8 cellular contexts compared by ENCODE assay signal in the genomic region with DNA sequence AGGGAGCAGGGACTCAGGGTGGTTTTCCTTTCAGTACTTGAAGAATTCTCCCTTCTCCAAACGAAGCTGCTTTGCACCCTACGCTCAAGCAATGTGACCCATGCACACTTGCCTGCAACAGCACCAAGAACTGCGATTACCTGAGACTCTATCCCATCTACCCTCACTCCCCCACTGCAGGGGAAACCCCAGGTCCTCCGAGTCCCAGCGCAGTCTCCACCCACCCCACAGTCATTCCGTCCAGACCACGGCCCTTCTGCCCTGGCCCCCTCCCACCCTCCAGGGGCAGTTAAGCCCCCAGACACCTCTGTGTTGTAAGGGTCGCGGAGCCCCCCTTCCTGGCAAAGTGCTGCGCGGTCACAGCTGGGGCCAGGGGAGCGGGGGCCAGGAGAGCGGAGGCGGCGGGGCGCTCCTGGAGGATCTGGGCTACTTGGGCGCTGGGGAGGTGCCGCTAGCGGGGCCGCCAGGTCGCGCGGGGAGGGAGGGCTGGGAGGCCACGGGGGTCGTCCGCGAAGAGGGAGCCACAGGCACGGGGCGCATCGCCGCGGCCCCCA. TPM values are rescaled to one million over a fixed set of nuclear protein-coding genes. Genes with fewer than 3 reads are reported as not detected.
DNase-seq lines count a peak whose midpoint lies in the region; ATAC-seq and TF ChIP-seq lines count a peak whose summit lies in the region.
"Not testable (repeated sequence)": the region's sequence is repeated elsewhere in the genome, so short reads cannot be mapped to it uniquely, and the experiment has no call there.

No MANE protein-coding gene starts in this region.

- peak overlapping the region in 5 of 7 donors; percentile 83 to 91 (median 89) for H3K27ac Mint-ChIP-seq in CD4-positive, alpha-beta memory T cell
- H3K27ac Mint-ChIP-seq in WTC11, natural killer cell: not testable (repeated sequence)

- CTCF ChIA-PET in CD4-positive, alpha-beta memory T cell (lab: Charles Lee; ENCODE audit: partially characterized antibody) = interaction anchor here (0.9 to 2.2 kb wide), 2 partner anchors 26 to 77 kb away, joined by 4 to 8 read pairs; no protein-coding TSS in a partner anchor
- CTCF ChIA-PET in WTC11 (lab: Charles Lee) = interaction anchor here (0.9 to 2.1 kb wide), 3 partner anchors 10 to 177 kb away, joined by 3 to 6 read pairs (median 4); no protein-coding TSS in a partner anchor

- H3K36me3 ChIP-seq in CD4-positive, alpha-beta memory T cell (ENCODE audit: insufficient read depth, low read length); breast epithelium; left ventricle myocardium inferior: not testable (repeated sequence)

- peak in 1 of 5 donors; percentile 36 for DNase-seq in CD4-positive, alpha-beta memory T cell
- DNase-seq in WTC11 (ENCODE audit: low spot score); left ventricle myocardium inferior; natural killer cell: not testable (repeated sequence)
- peak in 1 of 2 donors; percentile 46 for DNase-seq in breast epithelium (ENCODE audit: low spot score in 2 of 2)
- peak in 4 of 6 experiments; percentile 10 to 28 (median 24) for DNase-seq in stimulated activated naive CD4-positive, alpha-beta T cell (lab: John Stamatoyannopoulos, UW)

- TF ChIP-seq POLR2A in breast epithelium (IDR thresholded peaks at IDR 0.05) = not testable (repeated sequence)

- H3K9me3 ChIP-seq in CD4-positive, alpha-beta memory T cell (ENCODE audit: control insufficient read depth in 1 of 2, low read length in 2 of 2); breast epithelium; left ventricle myocardium inferior (replicated peaks): not testable (repeated sequence)

- intact Hi-C loops in CD4-positive, alpha-beta memory T cell (cut with micrococcal nuclease) = loop anchor here (5.0 kb wide), 1 partner anchor 74 kb away; the partner anchor contains the start of gene NCOA4
- intact Hi-C loops in breast epithelium (cut with DNase I; ENCODE audit: low total_unique reads); natural killer cell (cut with micrococcal nuclease): not testable (repeated sequence)
- intact Hi-C loops in left ventricle myocardium inferior (cut with micrococcal nuclease) = loop anchor here (5.0 kb wide), 1 partner anchor 176 kb away; no protein-coding TSS in a partner anchor

- H3K27ac ChIP-seq in CD4-positive, alpha-beta memory T cell (ENCODE audit: low read depth, low read length) = peak overlapping the region; percentile 60
- not testable (repeated sequence) for H3K27ac ChIP-seq in breast epithelium
- peak overlapping the region; percentile 46 for H3K27ac ChIP-seq in left ventricle myocardium inferior (replicated peaks)

- not testable (repeated sequence) for H3K9me3 Mint-ChIP-seq in CD4-positive, alpha-beta memory T cell; WTC11; natural killer cell

- peaks cover 13% of the 10 kb centered on the region for H3K4me1 ChIP-seq in CD4-positive, alpha-beta memory T cell (ENCODE audit: insufficient read depth, low read length)
- not testable (repeated sequence) for H3K4me1 ChIP-seq in breast epithelium, left ventricle myocardium inferior

- TF ChIP-seq CTCF in WTC11 (IDR thresholded peaks at IDR 0.05); breast epithelium (IDR thresholded peaks at IDR 0.05); left ventricle myocardium inferior (IDR thresholded peaks at IDR 0.05; ENCODE audit: borderline replicate concordance); natural killer cell (IDR thresholded peaks at IDR 0.05): not testable (repeated sequence)

- H3K4me3 Mint-ChIP-seq in CD4-positive, alpha-beta memory T cell = peak overlapping the region; percentile 76 to 95 (median 89)
- peak overlapping the region; percentile 71 for H3K4me3 Mint-ChIP-seq in WTC11
- peak overlapping the region; percentile 87 for H3K4me3 Mint-ChIP-seq in natural killer cell

- not testable (repeated sequence) for H3K27me3 Mint-ChIP-seq in CD4-positive, alpha-beta memory T cell
- peaks cover 38% of the 10 kb centered on the region for H3K27me3 Mint-ChIP-seq in WTC11 (ENCODE audit: low read depth)
- H3K27me3 Mint-ChIP-seq in natural killer cell (ENCODE audit: low read depth in 2 of 2) = peaks cover 11 to 14% of the 10 kb centered on the region in 2 donors

- peak overlapping the region in 1 of 2 donors; percentile 30 for H3K4me3 ChIP-seq in CD4-positive, alpha-beta memory T cell (ENCODE audit: low read length in 2 of 2)
- peak overlapping the region; percentile 47 to 64 (median 51) for H3K4me3 ChIP-seq in breast epithelium
- H3K4me3 ChIP-seq in left ventricle myocardium inferior = peak overlapping the region; percentile 73

- H3K4me1 Mint-ChIP-seq in CD4-positive, alpha-beta memory T cell = peaks cover 13 to 21% (median 16%) of the 10 kb centered on the region in 4 donors
- H3K4me1 Mint-ChIP-seq in WTC11 (peaks cover 19% of the 10 kb centered on the region), natural killer cell (peaks cover 13 to 15% of the 10 kb centered on the region in 2 donors)

- POLR2A ChIA-PET in CD4-positive, alpha-beta memory T cell (lab: Charles Lee; ENCODE audit: partially characterized antibody) = interaction anchor here (0.7 to 3.0 kb wide), 8 partner anchors 10 to 177 kb away, joined by 3 to 33 read pairs (median 10); no protein-coding TSS in a partner anchor
- POLR2A ChIA-PET in WTC11 (lab: Charles Lee) = not testable (repeated sequence)

- not testable (repeated sequence) for H3K27me3 ChIP-seq in CD4-positive, alpha-beta memory T cell (ENCODE audit: insufficient read depth, low read length); breast epithelium; left ventricle myocardium inferior (ENCODE audit: low read depth)

- H3K36me3 Mint-ChIP-seq in CD4-positive, alpha-beta memory T cell; WTC11; natural killer cell: not testable (repeated sequence)

- ATAC-seq in GM21786 (IDR thresholded peaks at IDR 0.05; ENCODE audit: unreplicated experiment) (peak; percentile 31), HG03432 (IDR thresholded peaks at IDR 0.05; ENCODE audit: unreplicated experiment) (peak; percentile 39), WTC11 (peak; percentile 31), natural killer cell (peak; percentile 16 to 65 (median 49))

RNA-seq across cellular contexts. Expression of gene MSMB, which starts 59.9 kb away (rescaled TPM):
- not detected for total RNA-seq in CD4-positive, alpha-beta memory T cell
- not detected for polyA plus RNA-seq in CD4-positive, alpha-beta memory T cell
- total RNA-seq in WTC11 (2021) (not detected in 3 replicates), breast epithelium (1 to 10 TPM in 2 of 3 donors, not detected in 1; 4.0 to 7.2 TPM), left ventricle myocardium inferior (not detected), natural killer cell (not detected)
